7 cellular contexts compared by ENCODE assay signal in the genomic region with DNA sequence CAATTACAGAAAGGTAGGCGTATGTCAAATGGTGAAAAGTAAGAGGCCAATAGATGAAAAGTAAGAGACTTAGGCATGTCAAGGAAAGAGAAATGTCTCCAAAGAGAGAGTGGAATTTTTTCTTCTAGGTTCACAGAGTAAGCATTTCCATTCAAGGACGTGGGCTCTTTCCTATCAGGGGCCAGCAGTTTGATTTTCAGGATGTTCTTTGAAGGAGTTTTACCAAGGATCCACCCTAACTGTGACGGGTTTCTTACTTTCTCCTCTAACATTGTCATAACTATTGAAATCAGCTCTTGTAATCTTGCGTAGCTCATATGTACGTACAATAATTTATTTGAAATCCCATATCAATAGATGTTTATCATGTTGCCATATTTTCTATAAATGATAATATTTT.
"Had no signal": no experiment of that assay in that cellular context is flagged by ENCODE, and none has a peak within 500 bp of the region (broad histone marks: within the 10 kb centered on the region; RNA-seq: fewer than 3 reads in every experiment).

No MANE protein-coding gene starts in this region.

- ATAC-seq: GM23338, HCT116, HepG2 had no signal

- H3K27ac ChIP-seq: HL-60 had no signal

- H3K36me3 ChIP-seq: HAP-1 had no signal

- H3K4me2 ChIP-seq: GM23338 had no signal

- H2AFZ ChIP-seq: GM23338 had no signal

- H3K9me3 ChIP-seq: HAP-1 had no signal

- H3K4me1 ChIP-seq: HAP-1 had no signal

- DNase-seq: H7, HFFc6 had no signal

- FAIRE-seq: HepG2 had no signal

- H3K4me3 ChIP-seq: GM23338, HAP-1 had no signal
